Comparison of ENCODE assay signal across 23 cellular contexts in the genomic region with DNA sequence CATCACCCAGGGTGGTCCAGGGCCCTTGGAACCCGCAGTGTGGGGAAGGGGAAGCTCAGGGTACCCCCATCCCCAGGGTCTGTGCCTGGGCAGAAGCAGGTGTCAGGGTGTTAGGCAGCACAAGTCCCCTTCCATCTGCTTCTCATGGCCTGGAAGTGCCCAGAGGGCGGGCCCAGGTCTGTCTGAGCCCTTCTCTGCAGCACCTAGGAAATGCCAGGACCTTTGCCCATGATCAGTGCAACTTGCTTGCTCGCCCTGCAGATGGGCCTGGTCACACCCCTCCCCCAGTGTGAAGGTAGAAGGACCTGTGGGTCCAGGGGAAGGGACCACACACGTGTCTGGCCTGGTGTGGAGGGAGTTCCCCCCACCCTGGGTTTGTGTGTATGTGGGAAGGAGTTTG.
DNase-seq lines count a peak whose midpoint lies in the region; ATAC-seq, FAIRE-seq and TF ChIP-seq lines count a peak whose summit lies in the region.
"Had no signal": no experiment of that assay in that cellular context is flagged by ENCODE, and none has a peak within 500 bp of the region (broad histone marks: within the 10 kb centered on the region; RNA-seq: fewer than 3 reads in every experiment).

No MANE protein-coding gene starts in this region.

- H2AK9ac ChIP-seq in IMR-90 (replicated peaks; ENCODE audit: low read depth, low read length, poor library complexity): no peak overlapping the region

- BruUV-seq in IMR-90 (replicated peaks; lab: Mats Ljungman, UMichigan): no TSS peak

- H4K91ac ChIP-seq in IMR-90 (ENCODE audit: insufficient read depth, low read depth, low read length): no peak overlapping the region
- H4K91ac ChIP-seq in neuronal stem cell (ENCODE audit: low read depth, low read length, poor library complexity): no peak overlapping the region

- intact Hi-C loops in IMR-90 (cut with micrococcal nuclease): no loop called here
- intact Hi-C loops in CD14-positive monocyte (cut with micrococcal nuclease): no loop called here
- intact Hi-C loops in esophagus squamous epithelium (cut with DNase I): no loop called here

- H2BK120ac ChIP-seq in IMR-90 (ENCODE audit: low read depth, low read length) (no peak overlapping the region), neuronal stem cell (ENCODE audit: low read depth, low read length) (no peak overlapping the region)

- no peak overlapping the region for H3K56ac ChIP-seq in IMR-90 (ENCODE audit: extremely low read depth, insufficient read depth, low read length)

- peaks cover 0 to 6% (median 5%) of the 10 kb centered on the region in 7 donors for H3K9me3 Mint-ChIP-seq in CD14-positive monocyte
- H3K9me3 Mint-ChIP-seq: CD4-positive, alpha-beta T cell; CD8-positive, alpha-beta T cell had no signal

- H2BK12ac ChIP-seq in neuronal stem cell (ENCODE audit: low read length): no peak overlapping the region

- H2AK5ac ChIP-seq in IMR-90 (ENCODE audit: low read depth, low read length) (no peak overlapping the region), neuronal stem cell (ENCODE audit: low read depth, low read length) (no peak overlapping the region)

- TF ChIP-seq RAD21 in IMR-90 (IDR thresholded peaks at IDR 0.05; ENCODE audit: low read length): no peak

- dilution Hi-C loops in IMR-90 (cut with HindIII; ENCODE audit: low sequenced_read_pairs, unreplicated experiment): no loop called here

- H3K9me1 ChIP-seq in IMR-90 (ENCODE audit: insufficient read depth, low read length): no peaks in the 10 kb centered on the region

- no peak overlapping the region for H4K5ac ChIP-seq in IMR-90 (ENCODE audit: low read depth, low read length)

- H3K9ac ChIP-seq in IMR-90 (ENCODE audit: low read depth, low read length) (no peak overlapping the region), neuronal stem cell (ENCODE audit: low read depth, low read length, poor library complexity) (peak overlapping the region; percentile 70)
- H3K9ac ChIP-seq: BLaER1 had no signal

- H3K4me2 ChIP-seq in IMR-90 (ENCODE audit: low read depth, low read length) (no peak overlapping the region), neuronal stem cell (ENCODE audit: insufficient read depth, low read length, poor library complexity, severe bottlenecking) (no peak overlapping the region)
- H3K4me2 ChIP-seq: BLaER1 had no signal

- H3K27ac Mint-ChIP-seq in CD14-positive monocyte: peak overlapping the region in 1 of 7 donors; percentile 67
- H3K27ac Mint-ChIP-seq: CD4-positive, alpha-beta T cell; CD8-positive, alpha-beta T cell had no signal

- H2BK20ac ChIP-seq in IMR-90 (ENCODE audit: low read depth, low read length): no peak overlapping the region

- no peak overlapping the region for H3K18ac ChIP-seq in IMR-90 (ENCODE audit: low read depth, low read length)
- H3K18ac ChIP-seq in neuronal stem cell (ENCODE audit: low read length): peak overlapping the region; percentile 84

- H3K79me1 ChIP-seq in IMR-90 (ENCODE audit: low read depth in 1 of 2, low read length in 2 of 2) (no peaks in the 10 kb centered on the region), neuronal stem cell (ENCODE audit: low read depth, low read length) (peaks cover 6% of the 10 kb centered on the region)

- H3K36me3 Mint-ChIP-seq in CD14-positive monocyte: no peaks in the 10 kb centered on the region

- H4K8ac ChIP-seq in IMR-90 (ENCODE audit: low read depth in 2 of 2, low read length in 2 of 2) (no peak overlapping the region), neuronal stem cell (ENCODE audit: low read depth, low read length) (no peak overlapping the region)

- in situ Hi-C loops in IMR-90 (cut with MboI; ENCODE audit: low sequenced_read_pairs): no loop called here

- H3K36me3 ChIP-seq in IMR-90 (ENCODE audit: control insufficient read depth, insufficient read depth, low read length) (no peaks in the 10 kb centered on the region), neuronal stem cell (replicated peaks in 1 of 2; ENCODE audit: control insufficient read depth in 2 of 2, insufficient read depth in 2 of 2, low read length in 2 of 2) (peaks cover 0 to 6% of the 10 kb centered on the region in 2 donors), small intestine (ENCODE audit: control insufficient read depth in 2 of 2, insufficient read depth in 2 of 2, low read length in 2 of 2) (no peaks in the 10 kb centered on the region), esophagus squamous epithelium (no peaks in the 10 kb centered on the region)
- H3K36me3 ChIP-seq: BE2C had no signal

- CTCF ChIA-PET in IMR-90 (lab: Yijun Ruan, JAX): no interaction called here

- peaks cover 2% of the 10 kb centered on the region for H3K4me1 Mint-ChIP-seq in CD14-positive monocyte

- no peak for TF ChIP-seq POLR2A in IMR-90 (IDR thresholded peaks at IDR 0.05; ENCODE audit: low read depth, low read length)
- no peak for TF ChIP-seq POLR2A in esophagus squamous epithelium (IDR thresholded peaks at IDR 0.05)

- TF ChIP-seq CTCF in IMR-90 (conservative IDR thresholded peaks at IDR 0.05; ENCODE audit: low read depth, low read length): no peak
- TF ChIP-seq CTCF in CD14-positive monocyte (IDR thresholded peaks at IDR 0.05): no peak
- no peak for TF ChIP-seq CTCF in esophagus squamous epithelium (IDR thresholded peaks at IDR 0.05)

- POLR2A ChIA-PET in IMR-90 (lab: Charles Lee; ENCODE audit: unreplicated experiment): no interaction called here

- no peak overlapping the region for H3K14ac ChIP-seq in IMR-90 (replicated peaks; ENCODE audit: low read depth, low read length)
- peak overlapping the region; percentile 21 for H3K14ac ChIP-seq in neuronal stem cell (ENCODE audit: low read length)

- no peaks in the 10 kb centered on the region for H4K20me1 ChIP-seq in IMR-90 (ENCODE audit: insufficient read depth, low read length)

- H3K27ac ChIP-seq in IMR-90 (ENCODE audit: insufficient read depth, low read length): no peak overlapping the region
- no peak overlapping the region for H3K27ac ChIP-seq in neuronal stem cell (replicated peaks; ENCODE audit: low read length)
- no peak overlapping the region for H3K27ac ChIP-seq in small intestine (ENCODE audit: low read depth in 1 of 2, low read length in 1 of 2)
- H3K27ac ChIP-seq in esophagus squamous epithelium: no peak overlapping the region
- H3K27ac ChIP-seq: BLaER1 had no signal

- no peak overlapping the region for H3K23ac ChIP-seq in IMR-90 (ENCODE audit: low read depth, low read length)
- H3K23ac ChIP-seq in neuronal stem cell (ENCODE audit: low read depth, low read length, poor library complexity): no peak overlapping the region

- H3K4me1 ChIP-seq in IMR-90 (ENCODE audit: control insufficient read depth, insufficient read depth, low read length) (no peaks in the 10 kb centered on the region), neuronal stem cell (ENCODE audit: control insufficient read depth in 2 of 2, insufficient read depth in 1 of 2, low read depth in 1 of 2, low read length in 2 of 2) (peaks cover 0 to 15% of the 10 kb centered on the region in 2 donors), small intestine (ENCODE audit: control insufficient read depth in 2 of 2, insufficient read depth in 1 of 2, low read depth in 1 of 2, low read length in 1 of 2) (no peaks in the 10 kb centered on the region), esophagus squamous epithelium (peaks cover 0 to 5% (median 3%) of the 10 kb centered on the region in 3 donors)
- H3K4me1 ChIP-seq: Caco-2 had no signal

- H3K4ac ChIP-seq in IMR-90 (ENCODE audit: low read depth, low read length): no peak overlapping the region
- H3K4ac ChIP-seq in neuronal stem cell (ENCODE audit: low read length): no peak overlapping the region

- H3K27me3 Mint-ChIP-seq in CD14-positive monocyte (ENCODE audit: low read depth in 3 of 3): peaks cover 0 to 4% (median 0%) of the 10 kb centered on the region in 3 donors
- H3K27me3 Mint-ChIP-seq: CD4-positive, alpha-beta T cell had no signal

- H2AFZ ChIP-seq in IMR-90 (replicated peaks; ENCODE audit: low read length, poor library complexity) (peak overlapping the region; percentile 32), neuronal stem cell (ENCODE audit: low read length) (no peak overlapping the region)

- FAIRE-seq in small intestine (lab: Jason Lieb, UNC): no peak
- FAIRE-seq in urothelium cell line (lab: Jason Lieb, UNC): peak; percentile 9
- FAIRE-seq: A204.1, D721Med, G401.6, GM12891, GM18507 had no signal

- H3K9me3 ChIP-seq in IMR-90 (ENCODE audit: control insufficient read depth, insufficient read depth, low read length): no peaks in the 10 kb centered on the region
- H3K9me3 ChIP-seq in neuronal stem cell (replicated peaks in 1 of 2; ENCODE audit: control insufficient read depth in 2 of 2, insufficient read depth in 1 of 2, low read depth in 1 of 2, low read length in 2 of 2): peaks cover 3 to 6% of the 10 kb centered on the region in 2 donors
- H3K9me3 ChIP-seq in small intestine (ENCODE audit: control insufficient read depth, low read depth): no peaks in the 10 kb centered on the region
- no peaks in the 10 kb centered on the region for H3K9me3 ChIP-seq in esophagus squamous epithelium
- H3K9me3 ChIP-seq: BE2C had no signal

- no peak overlapping the region for H2BK15ac ChIP-seq in IMR-90 (ENCODE audit: low read depth, low read length)
- H2BK15ac ChIP-seq in neuronal stem cell (ENCODE audit: low read length): no peak overlapping the region

- no peaks in the 10 kb centered on the region for H3K27me3 ChIP-seq in IMR-90 (ENCODE audit: control insufficient read depth, insufficient read depth, low read length)
- no peaks in the 10 kb centered on the region for H3K27me3 ChIP-seq in neuronal stem cell (ENCODE audit: control insufficient read depth in 3 of 3, insufficient read depth in 3 of 3, low read depth in 1 of 3, low read length in 3 of 3)
- H3K27me3 ChIP-seq in small intestine (ENCODE audit: control insufficient read depth in 2 of 2, insufficient read depth in 2 of 2, low read length in 2 of 2): no peaks in the 10 kb centered on the region
- no peaks in the 10 kb centered on the region for H3K27me3 ChIP-seq in esophagus squamous epithelium
- H3K27me3 ChIP-seq: BE2C, BLaER1 had no signal

- WGBS in IMR-90 (ENCODE audit: extremely low coverage in 2 of 2, insufficient read length in 1 of 2), 2 experiments: no CpG with 5 or more reads among the region's 4 CpGs
- no CpG with 5 or more reads among the region's 4 CpGs for WGBS in neuronal stem cell (ENCODE audit: extremely low coverage in 2 of 2, insufficient read length in 2 of 2, insufficient replicate concordance in 1 of 2), 2 donors
- WGBS in small intestine, 3 donors: 35 to 70% (median 36%) methylated on average over 4 of the region's 4 CpGs
- 83% methylated on average over 1 of the region's 4 CpGs; no CpG with 5 or more reads in 1 of the 2 donors for WGBS in esophagus squamous epithelium, 2 donors

- H3K4me3 Mint-ChIP-seq in CD14-positive monocyte: no peak overlapping the region
- H3K4me3 Mint-ChIP-seq: CD4-positive, alpha-beta T cell; CD8-positive, alpha-beta T cell had no signal

- H3K4me3 ChIP-seq in IMR-90 (ENCODE audit: insufficient read depth, low read depth, low read length): no peak overlapping the region
- H3K4me3 ChIP-seq in neuronal stem cell (ENCODE audit: low read length in 2 of 2): peak overlapping the region in 1 of 2 donors; percentile 33
- no peak overlapping the region for H3K4me3 ChIP-seq in small intestine (ENCODE audit: low read depth in 1 of 2, low read length in 2 of 2)
- no peak overlapping the region for H3K4me3 ChIP-seq in esophagus squamous epithelium
- H3K4me3 ChIP-seq: BLaER1 had no signal

- DNase-seq in IMR-90 (no peak), neuronal stem cell (ENCODE audit: low spot score) (no peak), small intestine (peak; percentile 56), urothelium cell line (ENCODE audit: low spot score) (no peak), NCI-H1105 treated with DMSO at 0.1 percent for 48 hours (lab: John Stamatoyannopoulos, UW) (no peak), CD14-positive monocyte (ENCODE audit: low spot score) (no peak), esophagus squamous epithelium (lab: John Stamatoyannopoulos, UW) (no peak)
- DNase-seq: 8988T; ACHN; BE2C; C1 segment of cervical spinal cord; Caco-2; Calu3; CD4-positive, alpha-beta T cell; CD8-positive, alpha-beta T cell; DMS79 treated with DMSO at 0.1 percent for 48 hours; GF-D8 had no signal

- H2BK5ac ChIP-seq in IMR-90 (ENCODE audit: low read depth, low read length, poor library complexity, severe bottlenecking) (no peak overlapping the region), neuronal stem cell (ENCODE audit: low read length) (no peak overlapping the region)

- no peak for ATAC-seq in IMR-90 (ENCODE audit: low read depth)
- ATAC-seq: CD8-positive, alpha-beta T cell had no signal
